15 cellular contexts compared by ENCODE assay signal in genomic region chr9:135876936-135877335, GRCh38. TPM values are rescaled to one million over a fixed set of nuclear protein-coding genes. Genes with fewer than 3 reads are reported as not detected.
DNase-seq lines count a peak whose midpoint lies in the region; ATAC-seq and TF ChIP-seq lines count a peak whose summit lies in the region.
"Had no signal": no experiment of that assay in that cellular context is flagged by ENCODE, and none has a peak within 500 bp of the region (broad histone marks: within the 10 kb centered on the region; RNA-seq: fewer than 3 reads in every experiment).

No MANE protein-coding gene starts in this region.

- H3K27me3 Mint-ChIP-seq in activated T-helper 17 cell treated with anti-CD3 and anti-CD28 coated beads, Interleukin-2, amount 50 U/mL, for 72 hours: no peaks in the 10 kb centered on the region
- H3K27me3 Mint-ChIP-seq in progenitor cell of endocrine pancreas: no peaks in the 10 kb centered on the region
- H3K27me3 Mint-ChIP-seq: CD4-positive, CD25-positive, alpha-beta regulatory T cell; CD8-positive, alpha-beta memory T cell had no signal

- POLR2A ChIA-PET in HEK293 (lab: Yijun Ruan, JAX): no interaction called here

- no peak overlapping the region for H2AFZ ChIP-seq in Karpas-422 (ENCODE audit: low read length)
- H2AFZ ChIP-seq: GM23248 had no signal

- peak overlapping the region; percentile 45 for H3K4me2 ChIP-seq in Karpas-422 (ENCODE audit: low read depth, low read length, poor library complexity, severe bottlenecking)

- TF ChIP-seq CTCF in HEK293 (tag by site-specific recombination; IDR thresholded peaks at IDR 0.05): no peak
- no peak for TF ChIP-seq CTCF in progenitor cell of endocrine pancreas (IDR thresholded peaks at IDR 0.05; ENCODE audit: unreplicated experiment)

- H3K27ac ChIP-seq in HEK293 (ENCODE audit: extremely low read depth, low read depth, low read length): no peak overlapping the region
- peak overlapping the region; percentile 72 for H3K27ac ChIP-seq in Karpas-422 (ENCODE audit: low read length)
- H3K27ac ChIP-seq: GM23248 had no signal

- H3K27me3 ChIP-seq in Karpas-422 (ENCODE audit: low read length): no peaks in the 10 kb centered on the region
- H3K27me3 ChIP-seq: BE2C had no signal

- H3K4me1 Mint-ChIP-seq in activated T-helper 17 cell treated with anti-CD3 and anti-CD28 coated beads, Interleukin-2, amount 50 U/mL, for 72 hours: peaks cover 29% of the 10 kb centered on the region
- H3K4me1 Mint-ChIP-seq in progenitor cell of endocrine pancreas (ENCODE audit: low read depth): peaks cover 11% of the 10 kb centered on the region

- peaks cover 97% of the 10 kb centered on the region for H3K79me2 ChIP-seq in Karpas-422 (ENCODE audit: low read length)

- peak overlapping the region; percentile 52 for H3K27ac Mint-ChIP-seq in activated T-helper 17 cell treated with anti-CD3 and anti-CD28 coated beads, Interleukin-2, amount 50 U/mL, for 72 hours
- H3K27ac Mint-ChIP-seq in progenitor cell of endocrine pancreas: peak overlapping the region; percentile 49

- ATAC-seq in activated T-helper 17 cell treated with anti-CD3 and anti-CD28 coated beads, Interleukin-2, amount 50 U/mL, for 72 hours (replicated peaks): no peak
- ATAC-seq in HG03378 (IDR thresholded peaks at IDR 0.05; ENCODE audit: unreplicated experiment) (no peak), GM18858 (IDR thresholded peaks at IDR 0.05; ENCODE audit: unreplicated experiment) (no peak)

- H3K36me3 ChIP-seq in HEK293 (ENCODE audit: control insufficient read depth in 2 of 2, insufficient read depth in 1 of 2, low read length in 2 of 2): peaks cover 0 to 6% of the 10 kb centered on the region in 2 experiments; a peak in 2 of 3 replicates
- H3K36me3 ChIP-seq in Karpas-422 (ENCODE audit: insufficient read depth, low read length): 0 out of 2 replicates have a peak, but pooled peaks cover 3% of the 10 kb centered on the region

- H3K9me3 Mint-ChIP-seq in activated T-helper 17 cell treated with anti-CD3 and anti-CD28 coated beads, Interleukin-2, amount 50 U/mL, for 72 hours: no peaks in the 10 kb centered on the region
- H3K9me3 Mint-ChIP-seq in progenitor cell of endocrine pancreas (ENCODE audit: low read depth): no peaks in the 10 kb centered on the region
- H3K9me3 Mint-ChIP-seq: CD8-positive, alpha-beta memory T cell had no signal

- H3K4me3 ChIP-seq in HEK293 (ENCODE audit: low read depth, low read length) (no peak overlapping the region), Karpas-422 (ENCODE audit: low read length) (0 out of 2 replicates have a peak overlapping the region, but pooled peaks have one; percentile 1)
- H3K4me3 ChIP-seq: GM23248, HAP-1 had no signal

- no peak overlapping the region for H3K9ac ChIP-seq in Karpas-422 (ENCODE audit: low read length)
- H3K9ac ChIP-seq: GM23248 had no signal

- H3K36me3 Mint-ChIP-seq in activated T-helper 17 cell treated with anti-CD3 and anti-CD28 coated beads, Interleukin-2, amount 50 U/mL, for 72 hours (ENCODE audit: low read depth): peaks cover 32% of the 10 kb centered on the region
- peaks cover 6% of the 10 kb centered on the region for H3K36me3 Mint-ChIP-seq in progenitor cell of endocrine pancreas (ENCODE audit: insufficient read depth)

- peaks cover 9% of the 10 kb centered on the region for H4K20me1 ChIP-seq in Karpas-422 (ENCODE audit: insufficient read depth, low read depth, low read length)

- peak overlapping the region; percentile 54 for H3K4me3 Mint-ChIP-seq in activated T-helper 17 cell treated with anti-CD3 and anti-CD28 coated beads, Interleukin-2, amount 50 U/mL, for 72 hours
- H3K4me3 Mint-ChIP-seq in progenitor cell of endocrine pancreas (ENCODE audit: low read depth): no peak overlapping the region
- H3K4me3 Mint-ChIP-seq: CD4-positive, CD25-positive, alpha-beta regulatory T cell; CD8-positive, alpha-beta memory T cell had no signal

- DNase-seq in Karpas-422: no peak
- no peak for DNase-seq in progenitor cell of endocrine pancreas (ENCODE audit: low spot score, unreplicated experiment)
- DNase-seq: ACHN; BE2C; C1 segment of cervical spinal cord; Caco-2; CD4-positive, CD25-positive, alpha-beta regulatory T cell; CD8-positive, alpha-beta memory T cell; GM23248; IMR-90 had no signal

- CTCF ChIA-PET in HEK293 (lab: Yijun Ruan, JAX): interaction anchor here (0.7 to 3.2 kb wide), 5 partner anchors 11 to 567 kb away, joined by 3 to 16 read pairs (median 6); no protein-coding TSS in a partner anchor

- H3K9me2 ChIP-seq in Karpas-422 (replicated peaks; ENCODE audit: insufficient read depth, low read length): no peaks in the 10 kb centered on the region

- H3K4me1 ChIP-seq in HEK293 (ENCODE audit: control insufficient read depth, insufficient read depth, low read length) (peaks cover 3% of the 10 kb centered on the region), Karpas-422 (ENCODE audit: low read length) (peaks cover 59% of the 10 kb centered on the region)
- H3K4me1 ChIP-seq: Caco-2 had no signal

- H3K9me3 ChIP-seq in HEK293 (ENCODE audit: control insufficient read depth, insufficient read depth, low read depth, low read length): no peaks in the 10 kb centered on the region
- H3K9me3 ChIP-seq in Karpas-422 (ENCODE audit: low read length): no peaks in the 10 kb centered on the region
- H3K9me3 ChIP-seq: BE2C, Caco-2, HAP-1 had no signal

TF ChIP-seq in HEK293, 187 proteins besides CTCF, POLR2A, EP300 and RAD21:
- TF ChIP-seq SCRT2 (tag by site-specific recombination; IDR thresholded peaks at IDR 0.05) (peak; percentile 87), SCRT1 (tag by site-specific recombination; IDR thresholded peaks at IDR 0.05; ENCODE audit: borderline replicate concordance) (peak; percentile 66; the same call in 1 of the 2 replicates), ZNF654 (tag by site-specific recombination; IDR thresholded peaks at IDR 0.05; ENCODE audit: low read depth) (no peak)

RNA-seq across cellular contexts. Expression of gene CAMSAP1, which starts 30.4 kb away (rescaled TPM):
- total RNA-seq in Karpas-422 (2014; rRNA removed; shearing (Covaris generic); ENCODE audit: low replicate concordance): 24.8 and 26.9 TPM in 2 replicates
- total RNA-seq in activated T-helper 17 cell treated with anti-CD3 and anti-CD28 coated beads, Interleukin-2, amount 50 U/mL, for 72 hours: 10 to 100 TPM; 37.8 to 46.2 TPM
- 80.6 and 82.2 TPM in 2 replicates for total RNA-seq in progenitor cell of endocrine pancreas
